8 cellular contexts compared by ENCODE assay signal in genomic region chr2:237675326-237675725, GRCh38. TPM values are rescaled to one million over a fixed set of nuclear protein-coding genes. Genes with fewer than 3 reads are reported as not detected.
A peak's percentile ranks its signal among the peaks of the same experiment; 100 is the strongest.
DNase-seq lines count a peak whose midpoint lies in the region; ATAC-seq and TF ChIP-seq lines count a peak whose summit lies in the region.

No MANE protein-coding gene starts in this region.

- H3K27me3 Mint-ChIP-seq in activated CD4-positive, alpha-beta T cell treated with anti-CD3 and anti-CD28 coated beads for 36 hours, result no peaks in the 10 kb centered on the region
- no peaks in the 10 kb centered on the region for H3K27me3 Mint-ChIP-seq in activated naive CD8-positive, alpha-beta T cell treated with anti-CD3 and anti-CD28 coated beads for 36 hours

- H3K9me3 Mint-ChIP-seq in activated CD4-positive, alpha-beta T cell treated with anti-CD3 and anti-CD28 coated beads for 36 hours (ENCODE audit: low read depth), result no peaks in the 10 kb centered on the region
- no peaks in the 10 kb centered on the region for H3K9me3 Mint-ChIP-seq in activated naive CD8-positive, alpha-beta T cell treated with anti-CD3 and anti-CD28 coated beads for 36 hours

- H3K4me3 ChIP-seq in subcutaneous abdominal adipose tissue (ENCODE audit: low read depth in 1 of 5, low read length in 5 of 5), result peak overlapping the region in 4 of 5 donors; percentile 51 to 55 (median 52)

- POLR2A ChIA-PET in activated CD4-positive, alpha-beta T cell treated with anti-CD3 and anti-CD28 coated beads for 36 hours (lab: Charles Lee), result interaction anchor here (0.8 to 3.7 kb wide), 3 partner anchors 13 to 68 kb away, joined by 4 to 35 read pairs (median 32); no protein-coding TSS in a partner anchor

- H3K4me1 Mint-ChIP-seq in activated CD4-positive, alpha-beta T cell treated with anti-CD3 and anti-CD28 coated beads for 36 hours, result peaks cover 49% of the 10 kb centered on the region
- H3K4me1 Mint-ChIP-seq in activated naive CD8-positive, alpha-beta T cell treated with anti-CD3 and anti-CD28 coated beads for 36 hours, result peaks cover 47% of the 10 kb centered on the region

- peak overlapping the region; percentile 74 for H3K4me3 Mint-ChIP-seq in activated CD4-positive, alpha-beta T cell treated with anti-CD3 and anti-CD28 coated beads for 36 hours
- H3K4me3 Mint-ChIP-seq in activated naive CD8-positive, alpha-beta T cell treated with anti-CD3 and anti-CD28 coated beads for 36 hours, result peak overlapping the region; percentile 70

- peak overlapping the region in 4 of 5 donors; percentile 13 to 53 (median 42) for H3K9ac ChIP-seq in subcutaneous abdominal adipose tissue (ENCODE audit: low read length in 5 of 5)

- TF ChIP-seq CTCF in omental fat pad (IDR thresholded peaks at IDR 0.05), result no peak

- H3K27ac Mint-ChIP-seq in activated CD4-positive, alpha-beta T cell treated with anti-CD3 and anti-CD28 coated beads for 36 hours, result peak overlapping the region; percentile 90
- peak overlapping the region; percentile 90 for H3K27ac Mint-ChIP-seq in activated naive CD8-positive, alpha-beta T cell treated with anti-CD3 and anti-CD28 coated beads for 36 hours

- DNase-seq in activated CD4-positive, alpha-beta T cell treated with anti-CD3 and anti-CD28 coated beads for 36 hours, result no peak
- no peak for DNase-seq in activated CD4-positive, alpha-beta T cell treated with anti-CD3 and anti-CD28 coated beads for 1 hour
- no peak for DNase-seq in activated naive CD8-positive, alpha-beta T cell treated with anti-CD3 and anti-CD28 coated beads for 36 hours
- DNase-seq in left kidney (ENCODE audit: low read depth, low spot score) (peak; percentile 61), NCI-H1930 (lab: John Stamatoyannopoulos, UW) (no peak), omental fat pad (ENCODE audit: low spot score) (no peak)

- H3K36me3 Mint-ChIP-seq in activated CD4-positive, alpha-beta T cell treated with anti-CD3 and anti-CD28 coated beads for 36 hours (ENCODE audit: low read depth), result no peaks in the 10 kb centered on the region
- no peaks in the 10 kb centered on the region for H3K36me3 Mint-ChIP-seq in activated naive CD8-positive, alpha-beta T cell treated with anti-CD3 and anti-CD28 coated beads for 36 hours

- ATAC-seq in activated CD4-positive, alpha-beta T cell treated with anti-CD3 and anti-CD28 coated beads for 36 hours, result no peak
- ATAC-seq in omental fat pad (ENCODE audit: low FRiP score), result no peak
- no peak for ATAC-seq in HG03520 (IDR thresholded peaks at IDR 0.05; ENCODE audit: unreplicated experiment)

- peaks cover 0 to 7% (median 3%) of the 10 kb centered on the region in 5 donors for H3K27me3 ChIP-seq in subcutaneous abdominal adipose tissue (ENCODE audit: control insufficient read depth in 5 of 5, insufficient read depth in 4 of 5, low read length in 5 of 5)

- H3K9me3 ChIP-seq in subcutaneous abdominal adipose tissue (ENCODE audit: control insufficient read depth in 5 of 5, low read length in 5 of 5), result no peaks in the 10 kb centered on the region

- CTCF ChIA-PET in activated CD4-positive, alpha-beta T cell treated with anti-CD3 and anti-CD28 coated beads for 36 hours (lab: Charles Lee), result interaction anchor here (0.5 to 8.3 kb wide), 9 partner anchors 12 to 589 kb away, joined by 3 to 94 read pairs (median 5); no protein-coding TSS in a partner anchor

- intact Hi-C loops in activated CD4-positive, alpha-beta T cell treated with anti-CD3 and anti-CD28 coated beads for 36 hours (cut with DNase I, micrococcal nuclease), result no loop called here

- H3K4me1 ChIP-seq in subcutaneous abdominal adipose tissue (ENCODE audit: control insufficient read depth in 5 of 5, insufficient read depth in 5 of 5, low read length in 5 of 5), result peaks cover 14 to 74% (median 68%) of the 10 kb centered on the region in 5 donors

- H3K27ac ChIP-seq in subcutaneous abdominal adipose tissue (ENCODE audit: low read depth, low read length), result peak overlapping the region; percentile 81

- H3K36me3 ChIP-seq in subcutaneous abdominal adipose tissue (ENCODE audit: control insufficient read depth in 5 of 5, insufficient read depth in 5 of 5, low read length in 5 of 5), result no peaks in the 10 kb centered on the region

RNA-seq across cellular contexts. Expression of gene LRRFIP1, which starts 47.9 kb away (rescaled TPM):
- total RNA-seq in activated CD4-positive, alpha-beta T cell treated with anti-CD3 and anti-CD28 coated beads for 36 hours, result 100 to 1,000 TPM; 234 to 235 TPM
- 100 to 1,000 TPM; 162 to 164 TPM for total RNA-seq in activated naive CD8-positive, alpha-beta T cell treated with anti-CD3 and anti-CD28 coated beads for 36 hours
- 100 to 1,000 TPM in 3 of 4 donors, 10 to 100 TPM in 1; 90.0 to 257 (median 113) TPM for total RNA-seq in omental fat pad
